ENCODE assay signal across 29 cellular contexts in genomic region chr5:170721681-170722080, GRCh38.
"Had no signal": no experiment of that assay in that cellular context is flagged by ENCODE, and none has a peak within 500 bp of the region (broad histone marks: within the 10 kb centered on the region; RNA-seq: fewer than 3 reads in every experiment).

No MANE protein-coding gene starts in this region.

- H3K9me3 Mint-ChIP-seq: natural killer cell; neural progenitor cell; stimulated activated effector memory CD8-positive, alpha-beta T cell treated with anti-CD3 and anti-CD28 coated beads, Interleukin-12 subunit alpha, Interleukin-12 subunit beta, amount 100 ng/mL, for 72 hours; stimulated activated naive B cell treated with anti-CD40 and anti-IgM and Interleukin-4, amounts not matched to agents 10 μg/mL and 1 μg/mL and 100 μg/mL, for 72 hours; stimulated activated naive CD8-positive, alpha-beta T cell treated with anti-CD3 and anti-CD28 coated beads, Interleukin-15, Interleukin-2, amounts not matched to agents 100 ng/mL and 50 ng/mL, for 24 hours had no signal

- H3K4me1 Mint-ChIP-seq: natural killer cell; nephron; neural progenitor cell; stimulated activated effector memory CD8-positive, alpha-beta T cell treated with anti-CD3 and anti-CD28 coated beads, Interleukin-12 subunit alpha, Interleukin-12 subunit beta, amount 100 ng/mL, for 72 hours; stimulated activated naive B cell treated with anti-CD40 and anti-IgM and Interleukin-4, amounts not matched to agents 10 μg/mL and 1 μg/mL and 100 μg/mL, for 72 hours had no signal

- H3K9me3 ChIP-seq: neutrophil, ovary, psoas muscle, right lobe of liver, sigmoid colon, stomach, thoracic aorta, thyroid gland, tibial nerve, upper lobe of left lung, vagina had no signal

- H3K4me1 ChIP-seq: neural progenitor cell, parathyroid adenoma, psoas muscle, right lobe of liver, sigmoid colon, stomach, thyroid gland, tibial nerve, upper lobe of left lung, vagina had no signal

- H3K27me3 ChIP-seq: neural progenitor cell, ovary, right lobe of liver, sigmoid colon, thyroid gland, tibial nerve, upper lobe of left lung, vagina had no signal

- H3K27ac Mint-ChIP-seq: natural killer cell; nephron; neural progenitor cell; progenitor cell of endocrine pancreas; stimulated activated effector memory CD8-positive, alpha-beta T cell treated with anti-CD3 and anti-CD28 coated beads, Interleukin-12 subunit alpha, Interleukin-12 subunit beta, amount 100 ng/mL, for 72 hours; stimulated activated naive B cell treated with anti-CD40 and anti-IgM and Interleukin-4, amounts not matched to agents 10 μg/mL and 1 μg/mL and 100 μg/mL, for 72 hours; stimulated activated naive CD8-positive, alpha-beta T cell treated with anti-CD3 and anti-CD28 coated beads, Interleukin-15, Interleukin-2, amounts not matched to agents 100 ng/mL and 50 ng/mL, for 24 hours had no signal

- ATAC-seq: natural killer cell; psoas muscle; right cardiac atrium; right lobe of liver; stimulated activated effector memory CD8-positive, alpha-beta T cell treated with anti-CD3 and anti-CD28 coated beads, Interleukin-12 subunit alpha, Interleukin-12 subunit beta, amount 100 ng/mL, for 72 hours; stimulated activated naive B cell treated with anti-CD40 and anti-IgM and Interleukin-4, amounts not matched to agents 10 μg/mL and 1 μg/mL and 100 μg/mL, for 72 hours had no signal

- DNase-seq: natural killer cell; nucleus accumbens; ovary; posterior cingulate gyrus; psoas muscle; right cardiac atrium; right lobe of liver; sigmoid colon; small intestine; stimulated activated CD4-positive, alpha-beta T cell treated with anti-CD3 and anti-CD28 coated beads, Interleukin-15, amount 100 ng/mL, for 24 hours; stimulated activated CD4-positive, alpha-beta T cell treated with anti-CD3 and anti-CD28 coated beads, Interleukin-2, amount 100 ng/mL, for 24 hours; stimulated activated CD4-positive, alpha-beta T cell treated with anti-CD3 and anti-CD28 coated beads, Interleukin-2, amount 100 ng/mL, for 48 hours; stimulated activated CD4-positive, alpha-beta T cell treated with anti-CD3 and anti-CD28 coated beads, Interleukin-4, amount 100 ng/mL, for 24 hours; stimulated activated naive B cell treated with anti-CD40 and anti-IgM and Interleukin-4, amounts not matched to agents 10 μg/mL and 1 μg/mL and 100 μg/mL, for 72 hours; stimulated activated naive CD4-positive, alpha-beta T cell treated with Interleukin-2 at 50 U/mL for 16 hours; stomach; thyroid gland; trophoblast cell; upper lobe of left lung had no signal

- H3K36me3 Mint-ChIP-seq: natural killer cell; neural progenitor cell; stimulated activated effector memory CD8-positive, alpha-beta T cell treated with anti-CD3 and anti-CD28 coated beads, Interleukin-12 subunit alpha, Interleukin-12 subunit beta, amount 100 ng/mL, for 72 hours; stimulated activated naive B cell treated with anti-CD40 and anti-IgM and Interleukin-4, amounts not matched to agents 10 μg/mL and 1 μg/mL and 100 μg/mL, for 72 hours had no signal

- H3K4me3 Mint-ChIP-seq: natural killer cell; nephron; neural progenitor cell; stimulated activated effector memory CD8-positive, alpha-beta T cell treated with anti-CD3 and anti-CD28 coated beads, Interleukin-12 subunit alpha, Interleukin-12 subunit beta, amount 100 ng/mL, for 72 hours; stimulated activated naive B cell treated with anti-CD40 and anti-IgM and Interleukin-4, amounts not matched to agents 10 μg/mL and 1 μg/mL and 100 μg/mL, for 72 hours; stimulated activated naive CD8-positive, alpha-beta T cell treated with anti-CD3 and anti-CD28 coated beads, Interleukin-15, Interleukin-2, amounts not matched to agents 100 ng/mL and 50 ng/mL, for 24 hours had no signal

- H3K4me3 ChIP-seq: neural progenitor cell, ovary, psoas muscle, right lobe of liver, sigmoid colon, stomach, thoracic aorta, thyroid gland, tibial nerve, upper lobe of left lung, vagina had no signal

- H3K36me3 ChIP-seq: neural progenitor cell, neutrophil, ovary, right lobe of liver, sigmoid colon, stomach, thoracic aorta, thyroid gland, tibial nerve, upper lobe of left lung, vagina had no signal

- H3K27ac ChIP-seq: neural progenitor cell, neutrophil, ovary, parathyroid adenoma, psoas muscle, right lobe of liver, sigmoid colon, stomach, thoracic aorta, thyroid gland, tibial nerve, upper lobe of left lung, vagina had no signal
